8 cellular contexts compared by ENCODE assay signal in genomic region chr3:18444597-18445420, GRCh38. TPM values are rescaled to one million over a fixed set of nuclear protein-coding genes. Genes with fewer than 3 reads are reported as not detected.
DNase-seq lines count a peak whose midpoint lies in the region; ATAC-seq and TF ChIP-seq lines count a peak whose summit lies in the region.

No MANE protein-coding gene starts in this region.

- H3K4me3 ChIP-seq in ACC112 (ENCODE audit: low read depth, low read length) (peak overlapping the region; percentile 63), esophagus muscularis mucosa (peak overlapping the region; percentile 62 to 76 (median 66)), subcutaneous abdominal adipose tissue (ENCODE audit: low read depth in 1 of 5, low read length in 5 of 5) (peak overlapping the region; percentile 60 to 74 (median 70))

- H3K27me3 Mint-ChIP-seq in natural killer cell (ENCODE audit: low read depth in 2 of 2): no peaks in the 10 kb centered on the region

- WGBS in esophagus muscularis mucosa: under 1% methylated on average over 61 of the region's 116 CpGs

- H3K4me1 Mint-ChIP-seq in natural killer cell: peaks cover 58 to 68% of the 10 kb centered on the region in 2 donors

- peak; percentile 90 for ATAC-seq in GM18505 (IDR thresholded peaks at IDR 0.05; ENCODE audit: unreplicated experiment)
- ATAC-seq in HG03095 (IDR thresholded peaks at IDR 0.05; ENCODE audit: unreplicated experiment): peak; percentile 79
- peak; percentile 78 to 88 (median 84) for ATAC-seq in natural killer cell

- TF ChIP-seq CTCF in esophagus muscularis mucosa (IDR thresholded peaks at IDR 0.05) (peak; percentile 22 to 64 (median 54)), natural killer cell (IDR thresholded peaks at IDR 0.05) (no peak)

- no peaks in the 10 kb centered on the region for H3K4me1 ChIP-seq in ACC112 (ENCODE audit: control insufficient read depth, insufficient read depth, low read length, unreplicated experiment)
- H3K4me1 ChIP-seq in esophagus muscularis mucosa: peaks cover 20 to 30% (median 29%) of the 10 kb centered on the region in 4 donors
- peaks cover 0 to 23% (median 21%) of the 10 kb centered on the region in 5 donors for H3K4me1 ChIP-seq in subcutaneous abdominal adipose tissue (ENCODE audit: control insufficient read depth in 5 of 5, insufficient read depth in 5 of 5, low read length in 5 of 5)

- H3K27ac Mint-ChIP-seq in natural killer cell: peak overlapping the region; percentile 88 to 97

- H3K27ac ChIP-seq in ACC112 (ENCODE audit: low read depth, low read length): no peak overlapping the region
- H3K27ac ChIP-seq in esophagus muscularis mucosa (replicated peaks in 1 of 4): peak overlapping the region; percentile 53 to 76 (median 70)
- no peak overlapping the region for H3K27ac ChIP-seq in subcutaneous abdominal adipose tissue (ENCODE audit: low read depth, low read length)

- peaks cover 4 to 5% of the 10 kb centered on the region in 2 donors for H3K9me3 Mint-ChIP-seq in natural killer cell

- no peak for TF ChIP-seq EP300 in esophagus muscularis mucosa (IDR thresholded peaks at IDR 0.05)

- TF ChIP-seq POLR2A in GM18505 (IDR thresholded peaks at IDR 0.05; ENCODE audit: borderline replicate concordance, extremely low read depth, insufficient read depth, insufficient read length): no peak
- TF ChIP-seq POLR2A in esophagus muscularis mucosa (IDR thresholded peaks at IDR 0.05; ENCODE audit: low read depth): no peak

- intact Hi-C loops in esophagus muscularis mucosa (cut with DNase I): loop anchor here (2.0 kb wide), 1 partner anchor 22 kb away; no protein-coding TSS in a partner anchor
- intact Hi-C loops in natural killer cell (cut with micrococcal nuclease): loop anchor here (2.0 to 5.0 kb wide), 4 partner anchors 33 to 297 kb away; no protein-coding TSS in a partner anchor

- peak overlapping the region; percentile 98 for H3K4me3 Mint-ChIP-seq in natural killer cell

- no peaks in the 10 kb centered on the region for H3K79me2 ChIP-seq in ACC112 (ENCODE audit: control insufficient read depth, insufficient read depth, low read length, unreplicated experiment)

- DNase-seq in NOMO-1 treated with DMSO at 0.1 percent for 48 hours (lab: John Stamatoyannopoulos, UW; ENCODE audit: unreplicated experiment): peak; percentile 85
- peak; percentile 57 for DNase-seq in activated T-cell treated with anti-CD3 and anti-CD28 coated beads for 4 hours
- DNase-seq in esophagus muscularis mucosa (ENCODE audit: extremely low spot score): no peak
- peak; percentile 76 for DNase-seq in natural killer cell

- H3K27me3 ChIP-seq in ACC112 (ENCODE audit: insufficient read depth, low read length) (peaks cover 73% of the 10 kb centered on the region), esophagus muscularis mucosa (peaks cover 0 to 20% (median 5%) of the 10 kb centered on the region in 4 donors), subcutaneous abdominal adipose tissue (ENCODE audit: control insufficient read depth in 5 of 5, insufficient read depth in 4 of 5, low read length in 5 of 5) (peaks cover 11 to 31% (median 24%) of the 10 kb centered on the region in 5 donors)

- H3K36me3 Mint-ChIP-seq in natural killer cell: peaks cover 13% of the 10 kb centered on the region

- H3K36me3 ChIP-seq in ACC112 (ENCODE audit: insufficient read depth, low read length): no peaks in the 10 kb centered on the region
- H3K36me3 ChIP-seq in esophagus muscularis mucosa: no peaks in the 10 kb centered on the region
- no peaks in the 10 kb centered on the region for H3K36me3 ChIP-seq in subcutaneous abdominal adipose tissue (ENCODE audit: control insufficient read depth in 5 of 5, insufficient read depth in 5 of 5, low read length in 5 of 5)

- H3K9ac ChIP-seq in subcutaneous abdominal adipose tissue (ENCODE audit: low read length in 5 of 5): peak overlapping the region in 3 of 5 donors; percentile 51 to 58 (median 52)

- peaks cover 0 to 9% (median 0%) of the 10 kb centered on the region in 4 donors for H3K9me3 ChIP-seq in esophagus muscularis mucosa
- peaks cover 0 to 7% (median 0%) of the 10 kb centered on the region in 5 donors for H3K9me3 ChIP-seq in subcutaneous abdominal adipose tissue (ENCODE audit: control insufficient read depth in 5 of 5, low read length in 5 of 5)

- H2AFZ ChIP-seq in ACC112 (ENCODE audit: low read length, unreplicated experiment): peak overlapping the region; percentile 51

RNA-seq across cellular contexts. Expression of gene SATB1, which starts 19.7 kb away (rescaled TPM):
- total RNA-seq in esophagus muscularis mucosa (10 to 100 TPM; 38.1 to 87.4 (median 57.1) TPM), natural killer cell (100 to 1,000 TPM; 137 to 162 (median 151) TPM)

Comparison
In these comparisons a context has a peak if more than half of its experiments do, and no peak if none do; other contexts are left out.
1. H3K27ac ChIP-seq: peak in esophagus muscularis mucosa (4 of 4); none in ACC112 (single experiment) and subcutaneous abdominal adipose tissue (single experiment).
2. Peak in every context shown above with its lines, with median percentiles within 50 percentile points of each other: H3K4me3 ChIP-seq and ATAC-seq.